1 cellular context compared by ENCODE assay signal in genomic region chr21:43299441-43300277, GRCh38.
A peak's percentile ranks its signal among the peaks of the same experiment; 100 is the strongest.
TF ChIP-seq lines count a peak whose summit lies in the region.

No MANE protein-coding gene starts in this region.

TF ChIP-seq in HepG2, 621 proteins besides CTCF, POLR2A, EP300 and RAD21 (continued from another document and continues in another):
- TF ChIP-seq PRDM10 (CRISPR knock-in tag; IDR thresholded peaks at IDR 0.05; ENCODE audit: low read depth) (0 out of 2 replicates have a peak, but pooled peaks have one; percentile 26), ZNF234 (CRISPR knock-in tag; conservative IDR thresholded peaks at IDR 0.05) (no peak), ZSCAN5A (CRISPR knock-in tag; IDR thresholded peaks at IDR 0.05; ENCODE audit: borderline replicate concordance) (no peak), MAFF (IDR thresholded peaks at IDR 0.05; ENCODE audit: low read depth, low read length) (no peak), MAFK (conservative IDR thresholded peaks at IDR 0.05 in 1 of 2, IDR thresholded peaks at IDR 0.05 in 1 of 2; ENCODE audit: low read length in 2 of 2) (no peak), MZF1 (CRISPR knock-in tag; IDR thresholded peaks at IDR 0.05; ENCODE audit: borderline replicate concordance) (no peak), REST (IDR thresholded peaks at IDR 0.05; ENCODE audit: borderline replicate concordance in 1 of 2, low read depth in 1 of 2, low read length in 2 of 2) (no peak), IKZF5 (CRISPR knock-in tag; IDR thresholded peaks at IDR 0.05) (no peak), MED13 (CRISPR knock-in tag; IDR thresholded peaks at IDR 0.05) (no peak), ATF7 (IDR thresholded peaks at IDR 0.05) (no peak), ATF7 (CRISPR knock-in tag; IDR thresholded peaks at IDR 0.05) (no peak), PTBP1 (IDR thresholded peaks at IDR 0.05; ENCODE audit: low read depth, low read length, poor library complexity, severe bottlenecking) (no peak), LRRFIP1 (CRISPR knock-in tag; conservative IDR thresholded peaks at IDR 0.05) (no peak), NR2C2 (CRISPR knock-in tag; IDR thresholded peaks at IDR 0.05; ENCODE audit: borderline replicate concordance) (peak; percentile 75), HMGXB4 (CRISPR knock-in tag; IDR thresholded peaks at IDR 0.05; ENCODE audit: borderline replicate concordance in 1 of 2, low read depth in 1 of 2) (no peak), CREB3 (CRISPR knock-in tag; IDR thresholded peaks at IDR 0.05) (no peak), ZSCAN25 (CRISPR knock-in tag; IDR thresholded peaks at IDR 0.05) (no peak), ZNF598 (CRISPR knock-in tag; IDR thresholded peaks at IDR 0.05; ENCODE audit: borderline replicate concordance) (0 out of 2 replicates have a peak, but pooled peaks have one; percentile 16), BATF2 (CRISPR knock-in tag; IDR thresholded peaks at IDR 0.05) (no peak), SP2 (CRISPR knock-in tag; IDR thresholded peaks at IDR 0.05) (no peak), TBL1XR1 (IDR thresholded peaks at IDR 0.05; ENCODE audit: borderline replicate concordance, low read length, partially characterized antibody) (no peak), SOX13 (IDR thresholded peaks at IDR 0.05) (no peak), SOX13 (CRISPR knock-in tag; conservative IDR thresholded peaks at IDR 0.05 in 1 of 2, IDR thresholded peaks at IDR 0.05 in 1 of 2) (peak in 1 of 2 experiments; percentile 86; a peak in 2 of 4 replicates), ARID2 (CRISPR knock-in tag; IDR thresholded peaks at IDR 0.05; ENCODE audit: borderline replicate concordance) (no peak), SAP130 (CRISPR knock-in tag; IDR thresholded peaks at IDR 0.05; ENCODE audit: low read depth) (0 out of 2 replicates have a peak, but pooled peaks have one; percentile 17), MBNL3 (CRISPR knock-in tag; conservative IDR thresholded peaks at IDR 0.05) (no peak), ZNF101 (CRISPR knock-in tag; IDR thresholded peaks at IDR 0.05; ENCODE audit: borderline replicate concordance, low read depth) (no peak), SNAPC2 (CRISPR knock-in tag; IDR thresholded peaks at IDR 0.05) (no peak), ZSCAN12 (CRISPR knock-in tag; IDR thresholded peaks at IDR 0.05) (no peak), CENPBD1 (CRISPR knock-in tag; IDR thresholded peaks at IDR 0.05; ENCODE audit: borderline replicate concordance, low read depth) (no peak), MXD3 (CRISPR knock-in tag; IDR thresholded peaks at IDR 0.05) (no peak), PHF8 (CRISPR knock-in tag; IDR thresholded peaks at IDR 0.05) (no peak), ZNF275 (CRISPR knock-in tag; IDR thresholded peaks at IDR 0.05; ENCODE audit: borderline replicate concordance) (no peak; the same call in 1 of the 2 replicates), CSRNP2 (CRISPR knock-in tag; conservative IDR thresholded peaks at IDR 0.05; ENCODE audit: low read depth) (no peak), ZNF333 (CRISPR knock-in tag; IDR thresholded peaks at IDR 0.05; ENCODE audit: borderline replicate concordance) (no peak), MAF1 (CRISPR knock-in tag; IDR thresholded peaks at IDR 0.05; ENCODE audit: borderline replicate concordance) (no peak), ADNP (CRISPR knock-in tag; IDR thresholded peaks at IDR 0.05) (no peak), PAF1 (CRISPR knock-in tag; IDR thresholded peaks at IDR 0.05) (no peak)
